ENCODE assay signal across 13 cellular contexts in genomic region chr6:167676666-167677421, GRCh38.
DNase-seq lines count a peak whose midpoint lies in the region; ATAC-seq and TF ChIP-seq lines count a peak whose summit lies in the region.
"Had no signal": no experiment of that assay in that cellular context is flagged by ENCODE, and none has a peak within 500 bp of the region (broad histone marks: within the 10 kb centered on the region; RNA-seq: fewer than 3 reads in every experiment).

No MANE protein-coding gene starts in this region.

- peaks cover 4% of the 10 kb centered on the region for H3K9me3 Mint-ChIP-seq in natural killer cell treated with Interleukin-12 subunit alpha and Interleukin-12 subunit beta and Interleukin-15 and Interleukin-18, amount 100 ng/mL, for 72 hours
- peaks cover 2 to 3% of the 10 kb centered on the region in 2 donors for H3K9me3 Mint-ChIP-seq in natural killer cell
- peaks cover 5% of the 10 kb centered on the region for H3K9me3 Mint-ChIP-seq in neural crest cell
- peaks cover 9 to 11% of the 10 kb centered on the region in 2 donors for H3K9me3 Mint-ChIP-seq in stimulated activated naive CD8-positive, alpha-beta T cell treated with anti-CD3 and anti-CD28 coated beads, Interleukin-15, amount 100 ng/mL, for 72 hours

- H3K4me1 ChIP-seq in heart right ventricle: peaks cover 15 to 62% (median 39%) of the 10 kb centered on the region in 9 donors

- no peak for ATAC-seq in natural killer cell treated with Interleukin-12 subunit alpha and Interleukin-12 subunit beta and Interleukin-15 and Interleukin-18, amount 100 ng/mL, for 72 hours
- no peak for ATAC-seq in natural killer cell
- peak; percentile 29 to 77 (median 71) for ATAC-seq in heart right ventricle
- ATAC-seq in GM18502 (IDR thresholded peaks at IDR 0.05; ENCODE audit: poor library complexity, unreplicated experiment): no peak
- ATAC-seq in stimulated activated naive CD8-positive, alpha-beta T cell treated with anti-CD3 and anti-CD28 coated beads, Interleukin-15, amount 100 ng/mL, for 72 hours: no peak

- H3K27me3 ChIP-seq in heart right ventricle: peaks cover 0 to 38% (median 0%) of the 10 kb centered on the region in 7 donors

- no peak overlapping the region for H3K27ac Mint-ChIP-seq in natural killer cell treated with Interleukin-12 subunit alpha and Interleukin-12 subunit beta and Interleukin-15 and Interleukin-18, amount 100 ng/mL, for 72 hours
- H3K27ac Mint-ChIP-seq in natural killer cell (no peak overlapping the region), neural crest cell (ENCODE audit: unreplicated experiment) (peak overlapping the region; percentile 99)
- no peak overlapping the region for H3K27ac Mint-ChIP-seq in stimulated activated naive CD8-positive, alpha-beta T cell treated with anti-CD3 and anti-CD28 coated beads, Interleukin-15, amount 100 ng/mL, for 72 hours

- TF ChIP-seq CTCF in natural killer cell (IDR thresholded peaks at IDR 0.05) (no peak), heart right ventricle (IDR thresholded peaks at IDR 0.05) (no peak), neural crest cell (conservative IDR thresholded peaks at IDR 0.05) (no peak)

- peaks cover 36 to 40% of the 10 kb centered on the region in 2 donors for H3K27me3 Mint-ChIP-seq in natural killer cell treated with Interleukin-12 subunit alpha and Interleukin-12 subunit beta and Interleukin-15 and Interleukin-18, amount 100 ng/mL, for 72 hours
- H3K27me3 Mint-ChIP-seq in natural killer cell (ENCODE audit: low read depth in 2 of 2) (peaks cover 28 to 32% of the 10 kb centered on the region in 2 donors), neural crest cell (ENCODE audit: low read depth) (peaks cover 36% of the 10 kb centered on the region)
- H3K27me3 Mint-ChIP-seq in stimulated activated naive CD8-positive, alpha-beta T cell treated with anti-CD3 and anti-CD28 coated beads, Interleukin-15, amount 100 ng/mL, for 72 hours: peaks cover 74% of the 10 kb centered on the region

- intact Hi-C loops in natural killer cell (cut with micrococcal nuclease): no loop called here
- intact Hi-C loops in heart right ventricle (cut with DNase I): loop anchor here in 1 of 10 donors (5.0 kb wide), 1 partner anchor 190 kb away; no protein-coding TSS in a partner anchor

- 65 to 74% methylated on average over 12 of the region's 12 CpGs for WGBS in heart right ventricle, 2 donors

- H3K27ac ChIP-seq in heart right ventricle: peak overlapping the region; percentile 1 to 76 (median 66)

- no peak overlapping the region for H3K4me3 Mint-ChIP-seq in natural killer cell treated with Interleukin-12 subunit alpha and Interleukin-12 subunit beta and Interleukin-15 and Interleukin-18, amount 100 ng/mL, for 72 hours
- H3K4me3 Mint-ChIP-seq in natural killer cell: no peak overlapping the region
- peak overlapping the region; percentile 70 for H3K4me3 Mint-ChIP-seq in neural crest cell
- no peak overlapping the region for H3K4me3 Mint-ChIP-seq in stimulated activated naive CD8-positive, alpha-beta T cell treated with anti-CD3 and anti-CD28 coated beads, Interleukin-15, amount 100 ng/mL, for 72 hours

- H3K36me3 ChIP-seq in heart right ventricle: no peaks in the 10 kb centered on the region

- DNase-seq in natural killer cell treated with Interleukin-12 subunit alpha and Interleukin-12 subunit beta and Interleukin-15 and Interleukin-18, amount 100 ng/mL, for 72 hours (ENCODE audit: low spot score): peak; percentile 45
- no peak for DNase-seq in natural killer cell
- DNase-seq in heart right ventricle: peak in 1 of 2 donors; percentile 59
- peak; percentile 31 for DNase-seq in neural crest cell (ENCODE audit: low read depth, low spot score)
- DNase-seq in NCI-H510A treated with DMSO at 0.1 percent for 48 hours (lab: John Stamatoyannopoulos, UW): no peak
- no peak for DNase-seq in stimulated activated naive CD8-positive, alpha-beta T cell treated with anti-CD3 and anti-CD28 coated beads, Interleukin-15, amount 100 ng/mL, for 72 hours
- DNase-seq in GM19240 (ENCODE audit: insufficient read length, low spot score): no peak
- DNase-seq: DMS79 treated with DMSO at 0.1 percent for 48 hours, HCEC 1CT, mesendoderm, NCI-H1105, SHP77 treated with DMSO at 0.1 percent for 48 hours had no signal

- H3K36me3 Mint-ChIP-seq in natural killer cell treated with Interleukin-12 subunit alpha and Interleukin-12 subunit beta and Interleukin-15 and Interleukin-18, amount 100 ng/mL, for 72 hours: peaks cover 2% of the 10 kb centered on the region
- H3K36me3 Mint-ChIP-seq in natural killer cell (no peaks in the 10 kb centered on the region), neural crest cell (ENCODE audit: low read depth) (no peaks in the 10 kb centered on the region)

- H3K9me3 ChIP-seq in heart right ventricle: no peaks in the 10 kb centered on the region

- peaks cover 0 to 4% of the 10 kb centered on the region in 2 donors for H3K4me1 Mint-ChIP-seq in natural killer cell treated with Interleukin-12 subunit alpha and Interleukin-12 subunit beta and Interleukin-15 and Interleukin-18, amount 100 ng/mL, for 72 hours (ENCODE audit: low read depth in 2 of 2)
- no peaks in the 10 kb centered on the region for H3K4me1 Mint-ChIP-seq in natural killer cell
- H3K4me1 Mint-ChIP-seq in neural crest cell: peaks cover 73% of the 10 kb centered on the region
- H3K4me1 Mint-ChIP-seq in stimulated activated naive CD8-positive, alpha-beta T cell treated with anti-CD3 and anti-CD28 coated beads, Interleukin-15, amount 100 ng/mL, for 72 hours: peaks cover 20% of the 10 kb centered on the region

- H3K4me3 ChIP-seq in heart right ventricle: peak overlapping the region in 4 of 10 donors; percentile 25 to 55 (median 51)

Comparison
In these comparisons a context has a peak if more than half of its experiments do, and no peak if none do; other contexts are left out.
1. DNase-seq: peak in natural killer cell treated with Interleukin-12 subunit alpha and Interleukin-12 subunit beta and Interleukin-15 and Interleukin-18, amount 100 ng/mL, for 72 hours (single experiment) and neural crest cell (single experiment); none in natural killer cell (single experiment), NCI-H510A treated with DMSO at 0.1 percent for 48 hours (single experiment), stimulated activated naive CD8-positive, alpha-beta T cell treated with anti-CD3 and anti-CD28 coated beads, Interleukin-15, amount 100 ng/mL, for 72 hours (0 of 2) and GM19240 (single experiment).
2. ATAC-seq: peak in heart right ventricle (8 of 8); none in natural killer cell treated with Interleukin-12 subunit alpha and Interleukin-12 subunit beta and Interleukin-15 and Interleukin-18, amount 100 ng/mL, for 72 hours (0 of 2), natural killer cell (0 of 3), GM18502 (single experiment) and stimulated activated naive CD8-positive, alpha-beta T cell treated with anti-CD3 and anti-CD28 coated beads, Interleukin-15, amount 100 ng/mL, for 72 hours (single experiment).